ENCODE assay signal across 12 cellular contexts in genomic region chr11:41309111-41309522, GRCh38.
DNase-seq lines count a peak whose midpoint lies in the region; ATAC-seq and TF ChIP-seq lines count a peak whose summit lies in the region.
"Had no signal": no experiment of that assay in that cellular context is flagged by ENCODE, and none has a peak within 500 bp of the region (broad histone marks: within the 10 kb centered on the region; RNA-seq: fewer than 3 reads in every experiment).

No MANE protein-coding gene starts in this region.

- no peaks in the 10 kb centered on the region for H3K9me3 ChIP-seq in trophoblast cell (ENCODE audit: insufficient read depth, low read depth, low read length)
- H3K9me3 ChIP-seq in transverse colon, result no peaks in the 10 kb centered on the region
- H3K9me3 ChIP-seq: breast epithelium had no signal

- TF ChIP-seq CTCF in transverse colon (IDR thresholded peaks at IDR 0.05), result no peak

- no peak overlapping the region for H4K12ac ChIP-seq in trophoblast cell (ENCODE audit: low read depth, low read length)

- no CpG with 5 or more reads among the region's 4 CpGs for whole genome bisulfite sequencing in trophoblast cell (ENCODE audit: extremely low coverage, insufficient coverage, insufficient read length)
- 86 to 90% methylated on average over 4 of the region's 4 CpGs for WGBS in transverse colon (ENCODE audit: low coverage in 1 of 2), 2 donors

- TF ChIP-seq POLR2A in transverse colon (IDR thresholded peaks at IDR 0.05), result no peak

- intact Hi-C loops in transverse colon (cut with DNase I; ENCODE audit: low total_unique reads), result no loop called here

- H3K4me1 ChIP-seq in trophoblast cell (ENCODE audit: control insufficient read depth in 1 of 2, insufficient read depth in 2 of 2, low read length in 2 of 2), result no peaks in the 10 kb centered on the region
- H3K4me1 ChIP-seq in transverse colon, result no peaks in the 10 kb centered on the region
- H3K4me1 ChIP-seq: breast epithelium had no signal

- H2AFZ ChIP-seq in trophoblast cell (ENCODE audit: insufficient read depth, low read length, poor library complexity), result no peak overlapping the region

- no peak overlapping the region for H2BK120ac ChIP-seq in trophoblast cell (ENCODE audit: insufficient read depth, low read length, poor library complexity)

- H3K36me3 ChIP-seq in trophoblast cell (ENCODE audit: control insufficient read depth in 1 of 2, insufficient read depth in 2 of 2, low read length in 2 of 2), result no peaks in the 10 kb centered on the region
- no peaks in the 10 kb centered on the region for H3K36me3 ChIP-seq in transverse colon
- H3K36me3 ChIP-seq: breast epithelium had no signal

- no peak overlapping the region for H4K91ac ChIP-seq in trophoblast cell (ENCODE audit: low read depth, low read length)

- H2AK5ac ChIP-seq in trophoblast cell (ENCODE audit: low read length), result no peak overlapping the region

- H3K27me3 ChIP-seq in trophoblast cell (ENCODE audit: insufficient read depth, low read length) (no peaks in the 10 kb centered on the region), transverse colon (no peaks in the 10 kb centered on the region)
- H3K27me3 ChIP-seq: breast epithelium had no signal

- H3K4me2 ChIP-seq in trophoblast cell (ENCODE audit: low read length), result no peak overlapping the region

- ATAC-seq in GM19035 (IDR thresholded peaks at IDR 0.05; ENCODE audit: unreplicated experiment) (peak; percentile 83), HG02588 (IDR thresholded peaks at IDR 0.05; ENCODE audit: unreplicated experiment) (peak; percentile 78), HG03469 (IDR thresholded peaks at IDR 0.05; ENCODE audit: unreplicated experiment) (peak; percentile 85)
- ATAC-seq: esophagus mucosa had no signal

- H3K23ac ChIP-seq in trophoblast cell (ENCODE audit: low read length), result no peak overlapping the region

- in situ Hi-C loops in transverse colon (cut with MboI; ENCODE audit: low pct_ligation_motif_present in 1 of 4, low pct_unique_long_range_greater_than_20kb in 1 of 4, low sequenced_read_pairs in 3 of 4), result no loop called here

- H3K27ac ChIP-seq in trophoblast cell (ENCODE audit: low read depth, low read length), result no peak overlapping the region
- H3K27ac ChIP-seq in transverse colon, result no peak overlapping the region
- H3K27ac ChIP-seq: breast epithelium had no signal

- no peak overlapping the region for H4K8ac ChIP-seq in trophoblast cell (ENCODE audit: low read depth, low read length)

- H3K4me3 ChIP-seq in trophoblast cell (ENCODE audit: low read depth, low read length) (no peak overlapping the region), transverse colon (no peak overlapping the region)
- H3K4me3 ChIP-seq: breast epithelium had no signal

- H2BK12ac ChIP-seq in trophoblast cell (ENCODE audit: low read length), result no peak overlapping the region

- DNase-seq in trophoblast cell (no peak), hippocampal formation (lab: John Stamatoyannopoulos, UW) (no peak), transverse colon (no peak), kidney glomerular epithelial cell (lab: John Stamatoyannopoulos, UW) (no peak)
- DNase-seq: NCI-H1694 treated with DMSO at 0.1 percent for 48 hours; nephron progenitor cell; stimulated activated naive CD4-positive, alpha-beta T cell had no signal

- H3K4ac ChIP-seq in trophoblast cell (ENCODE audit: low read depth, low read length), result no peak overlapping the region

- no peaks in the 10 kb centered on the region for H3K79me2 ChIP-seq in trophoblast cell (ENCODE audit: control insufficient read depth, insufficient read depth, low read length, poor library complexity)

- no peak overlapping the region for H3K18ac ChIP-seq in trophoblast cell (ENCODE audit: low read length)

- H3K14ac ChIP-seq in trophoblast cell (ENCODE audit: low read length), result no peak overlapping the region

- H3K79me1 ChIP-seq in trophoblast cell (ENCODE audit: low read length), result no peaks in the 10 kb centered on the region

- peak overlapping the region; percentile 13 for H3K9ac ChIP-seq in trophoblast cell (ENCODE audit: low read length)

- no peak overlapping the region for H2BK5ac ChIP-seq in trophoblast cell (ENCODE audit: low read depth, low read length, poor library complexity)

- TF ChIP-seq EP300 in transverse colon (IDR thresholded peaks at IDR 0.05; ENCODE audit: low read depth), result no peak
